In the genomic region with DNA sequence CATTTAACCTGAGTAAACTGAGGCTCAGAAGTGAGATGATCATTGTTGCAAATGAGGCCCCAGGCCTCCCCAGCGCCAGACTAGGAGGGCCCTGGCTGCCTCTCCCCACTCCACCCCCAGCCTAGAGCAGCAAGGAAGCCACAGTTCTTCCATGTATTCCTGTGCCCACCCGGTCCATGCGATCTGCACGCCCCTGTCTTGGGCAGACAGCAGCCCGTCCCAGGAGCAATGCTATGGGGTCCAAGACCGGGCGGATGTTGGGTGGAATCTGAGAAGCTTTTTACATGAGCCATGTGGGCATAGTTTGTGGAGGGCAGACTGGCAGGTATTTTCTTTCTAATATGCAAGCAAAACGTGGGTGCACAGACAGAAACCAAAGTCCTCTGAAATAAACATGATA, we compare ENCODE assay signal across 15 cellular contexts. TPM values are rescaled to one million over a fixed set of nuclear protein-coding genes. Genes with fewer than 3 reads are reported as not detected.
DNase-seq lines count a peak whose midpoint lies in the region; ATAC-seq lines count a peak whose summit lies in the region.
"Had no signal": no experiment of that assay in that cellular context is flagged by ENCODE, and none has a peak within 500 bp of the region (broad histone marks: within the 10 kb centered on the region; RNA-seq: fewer than 3 reads in every experiment).

No MANE protein-coding gene starts in this region.

- intact Hi-C loops in aorta (cut with DNase I), result no loop called here

- peak overlapping the region in 1 of 2 experiments; percentile 18 for H3K18ac ChIP-seq in mesenchymal stem cell (ENCODE audit: low read depth in 1 of 2, low read length in 2 of 2)

- POLR2A ChIA-PET in activated naive CD8-positive, alpha-beta T cell treated with anti-CD3 and anti-CD28 coated beads, Interleukin-2, amount 10 ng/mL, durations not matched to agents 7 days and 5 days (lab: Charles Lee), result interaction anchor here (1.0 kb wide), 1 partner anchor 148 kb away, joined by 3 read pairs; no protein-coding TSS in a partner anchor

- H2BK120ac ChIP-seq in mesenchymal stem cell (ENCODE audit: low read depth, low read length), result no peak overlapping the region

- no peak overlapping the region for H3K23ac ChIP-seq in mesenchymal stem cell (ENCODE audit: low read length in 2 of 2)

- H2BK12ac ChIP-seq in mesenchymal stem cell (ENCODE audit: low read length in 2 of 2), result no peak overlapping the region

- H3K4me1 ChIP-seq in mesenchymal stem cell (ENCODE audit: control insufficient read depth, insufficient read depth, low read depth, low read length) (peaks cover 29% of the 10 kb centered on the region), aorta (ENCODE audit: control insufficient read depth in 1 of 2, insufficient read depth in 2 of 2, low read length in 2 of 2) (no peaks in the 10 kb centered on the region)

- ATAC-seq in activated naive CD8-positive, alpha-beta T cell treated with anti-CD3 and anti-CD28 coated beads, Interleukin-2, amount 10 ng/mL, durations not matched to agents 7 days and 5 days (ENCODE audit: low read depth), result no peak
- ATAC-seq in activated naive CD8-positive, alpha-beta T cell treated with anti-CD3 and anti-CD28 coated beads, Interleukin-2, amount 50 U/mL, for 24 hours, result no peak
- ATAC-seq in T-helper 17 cell (no peak), aorta (ENCODE audit: low FRiP score) (no peak)

- no peak overlapping the region for H2AFZ ChIP-seq in mesenchymal stem cell (ENCODE audit: low read depth, low read length)

- no peaks in the 10 kb centered on the region for H3K79me1 ChIP-seq in mesenchymal stem cell (replicated peaks; ENCODE audit: low read length, poor library complexity, severe bottlenecking)

- peak overlapping the region; percentile 63 for H2AK5ac ChIP-seq in mesenchymal stem cell (ENCODE audit: low read length, severe bottlenecking)

- no peak overlapping the region for H3K4ac ChIP-seq in mesenchymal stem cell (ENCODE audit: low read depth in 1 of 2, low read length in 2 of 2)

- no peaks in the 10 kb centered on the region for H3K36me3 Mint-ChIP-seq in activated naive CD8-positive, alpha-beta T cell treated with anti-CD3 and anti-CD28 coated beads, Interleukin-2, amount 10 ng/mL, durations not matched to agents 7 days and 5 days
- H3K36me3 Mint-ChIP-seq in activated naive CD8-positive, alpha-beta T cell treated with anti-CD3 and anti-CD28 coated beads, Interleukin-2, amount 50 U/mL, for 24 hours (ENCODE audit: low read depth), result no peaks in the 10 kb centered on the region
- no peaks in the 10 kb centered on the region for H3K36me3 Mint-ChIP-seq in T-helper 17 cell (ENCODE audit: low read depth)

- H2BK15ac ChIP-seq in mesenchymal stem cell (ENCODE audit: low read depth, poor library complexity, severe bottlenecking), result peak overlapping the region; percentile 9

- no peak overlapping the region for H3K4me2 ChIP-seq in mesenchymal stem cell (ENCODE audit: low read length, poor library complexity, severe bottlenecking)

- no peaks in the 10 kb centered on the region for H3K27me3 Mint-ChIP-seq in activated naive CD8-positive, alpha-beta T cell treated with anti-CD3 and anti-CD28 coated beads, Interleukin-2, amount 10 ng/mL, durations not matched to agents 7 days and 5 days
- no peaks in the 10 kb centered on the region for H3K27me3 Mint-ChIP-seq in activated naive CD8-positive, alpha-beta T cell treated with anti-CD3 and anti-CD28 coated beads, Interleukin-2, amount 50 U/mL, for 24 hours
- H3K27me3 Mint-ChIP-seq in T-helper 17 cell, result no peaks in the 10 kb centered on the region

- H3K4me1 Mint-ChIP-seq in activated naive CD8-positive, alpha-beta T cell treated with anti-CD3 and anti-CD28 coated beads, Interleukin-2, amount 10 ng/mL, durations not matched to agents 7 days and 5 days, result peaks cover 56% of the 10 kb centered on the region
- peaks cover 37% of the 10 kb centered on the region for H3K4me1 Mint-ChIP-seq in activated naive CD8-positive, alpha-beta T cell treated with anti-CD3 and anti-CD28 coated beads, Interleukin-2, amount 50 U/mL, for 24 hours
- peaks cover 39% of the 10 kb centered on the region for H3K4me1 Mint-ChIP-seq in T-helper 17 cell

- H2BK5ac ChIP-seq in mesenchymal stem cell (ENCODE audit: low read depth, low read length, poor library complexity, severe bottlenecking), result no peak overlapping the region

- 93% methylated on average over 8 of the region's 8 CpGs for WGBS in mesenchymal stem cell
- 95% methylated on average over 8 of the region's 8 CpGs for WGBS in aorta, 2 donors

- DNase-seq in activated naive CD8-positive, alpha-beta T cell treated with anti-CD3 and anti-CD28 coated beads, Interleukin-2, amount 10 ng/mL, durations not matched to agents 7 days and 5 days, result no peak
- no peak for DNase-seq in activated naive CD8-positive, alpha-beta T cell treated with anti-CD3 and anti-CD28 coated beads, Interleukin-2, amount 50 U/mL, for 24 hours
- no peak for DNase-seq in T-helper 17 cell
- no peak for DNase-seq in mesenchymal stem cell
- peak; percentile 23 to 63 for DNase-seq in aorta
- no peak for DNase-seq in activated CD4-positive, CD25-positive, alpha-beta regulatory T cell treated with anti-CD3 and anti-CD28 coated beads, Interleukin-2, amount 50 U/mL, for 72 hours
- DNase-seq in hippocampal formation (lab: John Stamatoyannopoulos, UW), result no peak
- DNase-seq: ACHN; NCI-H1105; NCI-H1694 treated with DMSO at 0.1 percent for 48 hours; NCI-H748 treated with DMSO at 0.1 percent for 48 hours; NK-92 treated with Interleukin-12 subunit alpha and Interleukin-12 subunit beta, amount 100 ng/mL, for 24 hours; Right ventricle myocardium superior had no signal

- H3K36me3 ChIP-seq in mesenchymal stem cell (ENCODE audit: control insufficient read depth in 1 of 2, insufficient read depth in 2 of 2, low read depth in 1 of 2, low read length in 2 of 2) (peaks cover 0 to 16% of the 10 kb centered on the region in 2 experiments), aorta (ENCODE audit: control insufficient read depth in 1 of 2, insufficient read depth in 2 of 2, low read length in 1 of 2) (no peaks in the 10 kb centered on the region)
- H3K36me3 ChIP-seq: Peyer's patch had no signal

- no peaks in the 10 kb centered on the region for H3K9me3 Mint-ChIP-seq in activated naive CD8-positive, alpha-beta T cell treated with anti-CD3 and anti-CD28 coated beads, Interleukin-2, amount 10 ng/mL, durations not matched to agents 7 days and 5 days
- H3K9me3 Mint-ChIP-seq in activated naive CD8-positive, alpha-beta T cell treated with anti-CD3 and anti-CD28 coated beads, Interleukin-2, amount 50 U/mL, for 24 hours, result no peaks in the 10 kb centered on the region

- H3K27ac Mint-ChIP-seq in activated naive CD8-positive, alpha-beta T cell treated with anti-CD3 and anti-CD28 coated beads, Interleukin-2, amount 10 ng/mL, durations not matched to agents 7 days and 5 days, result peak overlapping the region; percentile 37
- no peak overlapping the region for H3K27ac Mint-ChIP-seq in activated naive CD8-positive, alpha-beta T cell treated with anti-CD3 and anti-CD28 coated beads, Interleukin-2, amount 50 U/mL, for 24 hours
- peak overlapping the region; percentile 14 for H3K27ac Mint-ChIP-seq in T-helper 17 cell

- H3K9ac ChIP-seq in mesenchymal stem cell (ENCODE audit: low read length), result no peak overlapping the region

- H3K27ac ChIP-seq in mesenchymal stem cell (ENCODE audit: low read length, poor library complexity, severe bottlenecking) (no peak overlapping the region), aorta (ENCODE audit: low read depth in 1 of 2, low read length in 2 of 2) (no peak overlapping the region)
- H3K27ac ChIP-seq: Peyer's patch had no signal

- no peak overlapping the region for H3K4me3 Mint-ChIP-seq in activated naive CD8-positive, alpha-beta T cell treated with anti-CD3 and anti-CD28 coated beads, Interleukin-2, amount 10 ng/mL, durations not matched to agents 7 days and 5 days
- H3K4me3 Mint-ChIP-seq in activated naive CD8-positive, alpha-beta T cell treated with anti-CD3 and anti-CD28 coated beads, Interleukin-2, amount 50 U/mL, for 24 hours, result no peak overlapping the region
- no peak overlapping the region for H3K4me3 Mint-ChIP-seq in T-helper 17 cell

- peaks cover 0 to 26% of the 10 kb centered on the region in 2 experiments for H3K27me3 ChIP-seq in mesenchymal stem cell (ENCODE audit: control insufficient read depth in 1 of 2, insufficient read depth in 1 of 2, low read length in 2 of 2)
- H3K27me3 ChIP-seq in aorta (ENCODE audit: control insufficient read depth in 1 of 2, insufficient read depth in 2 of 2, low read length in 1 of 2), result no peaks in the 10 kb centered on the region
- H3K27me3 ChIP-seq: Peyer's patch had no signal

- H4K91ac ChIP-seq in mesenchymal stem cell (ENCODE audit: low read length), result peak overlapping the region; percentile 45

- no peak overlapping the region for H3K14ac ChIP-seq in mesenchymal stem cell (ENCODE audit: low read length in 2 of 2)

- no peak overlapping the region for H4K8ac ChIP-seq in mesenchymal stem cell (ENCODE audit: low read length)

- H3K9me3 ChIP-seq in T-helper 17 cell (ENCODE audit: control insufficient read depth, low read length, poor library complexity, severe bottlenecking) (no peaks in the 10 kb centered on the region), mesenchymal stem cell (ENCODE audit: control insufficient read depth, low read length) (no peaks in the 10 kb centered on the region), aorta (ENCODE audit: control insufficient read depth, low read length) (no peaks in the 10 kb centered on the region)
- H3K9me3 ChIP-seq: Peyer's patch had no signal

- H3K4me3 ChIP-seq in mesenchymal stem cell (ENCODE audit: insufficient read depth in 1 of 2, low read depth in 1 of 2, low read length in 2 of 2), result no peak overlapping the region
- no peak overlapping the region for H3K4me3 ChIP-seq in aorta (ENCODE audit: low read length in 2 of 2)
- H3K4me3 ChIP-seq: Peyer's patch had no signal

RNA-seq across cellular contexts. Expression of gene SH2D7, which starts 15.1 kb away (rescaled TPM):
- under 1 TPM in 1 of 2 experiments, not detected in 1; 0.11 TPM for total RNA-seq in activated naive CD8-positive, alpha-beta T cell treated with anti-CD3 and anti-CD28 coated beads, Interleukin-2, amount 10 ng/mL, durations not matched to agents 7 days and 5 days
- total RNA-seq in T-helper 17 cell (not detected), aorta (not detected)
- 0.01 TPM for polyA plus RNA-seq in mesenchymal stem cell (2013, experiment 1 of 2)
- polyA plus RNA-seq in mesenchymal stem cell (2013, experiment 2 of 2), result 0.01 TPM
- polyA plus RNA-seq in aorta, result 1 to 10 TPM in 1 of 2 donors, not detected in 1; 1.0 TPM
- total RNA-seq: H4, Right ventricle myocardium superior had no signal

RNA-seq across cellular contexts. Expression of gene CIB2, which starts 23.8 kb away (rescaled TPM):
- 1 to 10 TPM in 1 of 2 experiments, under 1 TPM in 1; 0.88 to 1.5 TPM for total RNA-seq in activated naive CD8-positive, alpha-beta T cell treated with anti-CD3 and anti-CD28 coated beads, Interleukin-2, amount 10 ng/mL, durations not matched to agents 7 days and 5 days
- total RNA-seq in T-helper 17 cell, result under 1 TPM; 0.63 to 0.65 TPM
- 23.7 TPM for polyA plus RNA-seq in mesenchymal stem cell (2013, experiment 1 of 2)
- polyA plus RNA-seq in mesenchymal stem cell (2013, experiment 2 of 2), result 21.9 TPM
- 1 to 10 TPM; 6.3 to 6.9 TPM for total RNA-seq in aorta
- 1 to 10 TPM; 8.4 to 9.1 TPM for polyA plus RNA-seq in aorta

RNA-seq across cellular contexts. Expression of gene TBC1D2B, which starts 30.0 kb away (rescaled TPM):
- 100 to 1,000 TPM; 123 to 125 TPM for total RNA-seq in activated naive CD8-positive, alpha-beta T cell treated with anti-CD3 and anti-CD28 coated beads, Interleukin-2, amount 10 ng/mL, durations not matched to agents 7 days and 5 days
- total RNA-seq in T-helper 17 cell (100 to 1,000 TPM in 1 of 2 donors, 10 to 100 TPM in 1; 91.0 to 130 TPM), aorta (100 to 1,000 TPM in 1 of 2 donors, 10 to 100 TPM in 1; 49.0 to 109 TPM)
- polyA plus RNA-seq in mesenchymal stem cell (2013, experiment 1 of 2), result 43.1 TPM
- polyA plus RNA-seq in mesenchymal stem cell (2013, experiment 2 of 2), result 41.2 TPM
- 10 to 100 TPM in 1 of 2 donors, 1 to 10 TPM in 1; 9.8 to 57.5 TPM for polyA plus RNA-seq in aorta

RNA-seq across cellular contexts. Expression of gene IDH3A, which starts 41.7 kb away (rescaled TPM):
- 10 to 100 TPM; 54.5 to 82.8 TPM for total RNA-seq in activated naive CD8-positive, alpha-beta T cell treated with anti-CD3 and anti-CD28 coated beads, Interleukin-2, amount 10 ng/mL, durations not matched to agents 7 days and 5 days
- 10 to 100 TPM; 37.8 to 51.2 TPM for total RNA-seq in T-helper 17 cell
- polyA plus RNA-seq in mesenchymal stem cell (2013, experiment 1 of 2), result 17.7 TPM
- polyA plus RNA-seq in mesenchymal stem cell (2013, experiment 2 of 2), result 19.5 TPM
- total RNA-seq in aorta, result 10 to 100 TPM; 60.7 to 68.3 TPM
- polyA plus RNA-seq in aorta, result 10 to 100 TPM; 36.7 to 99.3 TPM

Comparison
In these comparisons a context has a peak if more than half of its experiments do, and no peak if none do; other contexts are left out.
1. DNase-seq: peak in aorta (2 of 2); none in activated naive CD8-positive, alpha-beta T cell treated with anti-CD3 and anti-CD28 coated beads, Interleukin-2, amount 10 ng/mL, durations not matched to agents 7 days and 5 days (single experiment), activated naive CD8-positive, alpha-beta T cell treated with anti-CD3 and anti-CD28 coated beads, Interleukin-2, amount 50 U/mL, for 24 hours (single experiment), T-helper 17 cell (0 of 3), mesenchymal stem cell (single experiment), activated CD4-positive, CD25-positive, alpha-beta regulatory T cell treated with anti-CD3 and anti-CD28 coated beads, Interleukin-2, amount 50 U/mL, for 72 hours (single experiment) and hippocampal formation (0 of 2).